20 cellular contexts compared by ENCODE assay signal in the genomic region with DNA sequence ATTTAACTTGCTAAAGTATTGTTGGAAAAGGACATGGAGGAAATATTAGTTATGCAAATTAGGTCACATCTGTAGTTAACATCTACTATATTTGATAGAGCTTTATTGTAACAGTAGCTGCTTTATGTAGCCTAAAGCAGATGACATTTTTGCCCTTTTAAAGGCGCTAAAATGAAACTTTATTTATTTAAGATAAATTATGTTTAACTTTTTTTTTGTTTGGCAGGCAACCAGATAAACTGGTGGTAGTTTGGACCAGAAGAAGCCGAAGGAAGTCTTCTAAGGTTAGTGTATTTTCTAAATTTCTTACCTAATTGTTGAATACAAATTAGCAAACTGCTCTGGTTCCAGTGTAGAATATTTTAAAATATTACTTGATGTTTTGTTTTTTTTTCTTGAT. TPM values are rescaled to one million over a fixed set of nuclear protein-coding genes. Genes with fewer than 3 reads are reported as not detected.
DNase-seq lines count a peak whose midpoint lies in the region; ATAC-seq, FAIRE-seq and TF ChIP-seq lines count a peak whose summit lies in the region.
"Had no signal": no experiment of that assay in that cellular context is flagged by ENCODE, and none has a peak within 500 bp of the region (broad histone marks: within the 10 kb centered on the region; RNA-seq: fewer than 3 reads in every experiment).

No MANE protein-coding gene starts in this region.

- no peak for TF ChIP-seq CTCF in VCaP (conservative IDR thresholded peaks at IDR 0.05)

- intact Hi-C loops in left colon (cut with DNase I, micrococcal nuclease), result no loop called here

- peak overlapping the region; percentile 49; the same call in 1 of the 2 replicates for H3K27ac ChIP-seq in VCaP
- H3K27ac ChIP-seq: BLaER1 treated with 17β-estradiol and CSF1 and Interleukin-3, amounts not matched to agents 10 nM and 100 nM; C4-2B had no signal

- peak; percentile 13 for FAIRE-seq in islet of Langerhans (lab: Jason Lieb, UNC)
- FAIRE-seq: A204.1, D721Med, G401.6, GM12891, GM19239 had no signal

- no peak for DNase-seq in left colon
- DNase-seq: 8988T; AML-193; Caco-2; Calu3; CD4-positive, alpha-beta T cell; CD8-positive, alpha-beta T cell; DMS79 treated with DMSO at 0.1 percent for 48 hours; GF-D8 had no signal

- ATAC-seq in HG03039 (IDR thresholded peaks at IDR 0.05; ENCODE audit: unreplicated experiment) (no peak), left colon (no peak), GM21529 (IDR thresholded peaks at IDR 0.05; ENCODE audit: unreplicated experiment) (no peak)
- ATAC-seq: CD8-positive, alpha-beta T cell had no signal

RNA-seq across cellular contexts. Expression of a gene that starts 41.7 kb away (rescaled TPM):
- total RNA-seq in left colon, result 10 to 100 TPM; 22.6 to 32.1 TPM
